ENCODE assay signal across 41 cellular contexts in the genomic region with DNA sequence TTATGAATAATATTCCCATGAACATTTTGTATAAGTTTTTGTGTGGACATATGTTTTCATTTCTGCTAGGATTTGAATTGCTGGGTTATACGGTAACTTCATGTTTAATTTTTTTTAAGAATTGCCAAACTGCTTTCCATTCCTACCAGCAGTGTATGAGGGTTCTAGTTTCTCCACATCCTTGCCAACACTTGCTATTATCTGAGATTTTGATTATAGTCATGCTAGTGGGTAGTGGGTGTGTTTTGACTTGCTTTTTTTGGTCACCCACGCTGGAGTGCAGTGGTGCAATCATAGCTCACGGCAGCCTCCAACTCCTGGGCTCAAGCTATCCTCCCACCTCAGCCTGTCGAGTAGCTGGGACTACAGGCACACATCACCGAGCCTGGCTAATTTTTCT. TPM values are rescaled to one million over a fixed set of nuclear protein-coding genes. Genes with fewer than 3 reads are reported as not detected.
"Had no signal": no experiment of that assay in that cellular context is flagged by ENCODE, and none has a peak within 500 bp of the region (broad histone marks: within the 10 kb centered on the region; RNA-seq: fewer than 3 reads in every experiment).

No MANE protein-coding gene starts in this region.

- H3K27me3 Mint-ChIP-seq: activated CD4-positive, alpha-beta memory T cell treated with anti-CD3 and anti-CD28 coated beads, Interleukin-2, amount 10 ng/mL, durations not matched to agents 7 days and 5 days; activated CD4-positive, alpha-beta T cell treated with anti-CD3 and anti-CD28 coated beads for 36 hours; activated CD4-positive, alpha-beta T cell treated with anti-CD3 and anti-CD28 coated beads, Interleukin-2, amount 10 ng/mL, durations not matched to agents 7 days and 5 days; activated CD8-positive, alpha-beta memory T cell treated with anti-CD3 and anti-CD28 coated beads, Interleukin-2, amount 10 ng/mL, durations not matched to agents 7 days and 5 days; activated naive CD4-positive, alpha-beta T cell treated with anti-CD3 and anti-CD28 coated beads, Interleukin-2, amount 10 ng/mL, durations not matched to agents 7 days and 5 days; activated naive CD4-positive, alpha-beta T cell treated with anti-CD3 and anti-CD28 coated beads, Interleukin-2, amount 50 U/mL, for 24 hours; activated naive CD8-positive, alpha-beta T cell; activated naive CD8-positive, alpha-beta T cell treated with anti-CD3 and anti-CD28 coated beads, Interleukin-2, amount 10 ng/mL, durations not matched to agents 7 days and 5 days; activated naive CD8-positive, alpha-beta T cell treated with anti-CD3 and anti-CD28 coated beads, Interleukin-2, amount 50 U/mL, for 24 hours; activated T-cell treated with anti-CD3 and anti-CD28 coated beads, Interleukin-2, amount 50 U/mL, for 24 hours; central memory CD8-positive, alpha-beta T cell; T-cell had no signal

- H3K27ac Mint-ChIP-seq: activated CD4-positive, alpha-beta memory T cell treated with anti-CD3 and anti-CD28 coated beads, Interleukin-2, amount 10 ng/mL, durations not matched to agents 7 days and 5 days; activated CD4-positive, alpha-beta T cell treated with anti-CD3 and anti-CD28 coated beads for 36 hours; activated CD4-positive, alpha-beta T cell treated with anti-CD3 and anti-CD28 coated beads, Interleukin-2, amount 10 ng/mL, durations not matched to agents 7 days and 5 days; activated CD8-positive, alpha-beta memory T cell treated with anti-CD3 and anti-CD28 coated beads, Interleukin-2, amount 10 ng/mL, durations not matched to agents 7 days and 5 days; activated CD8-positive, alpha-beta T cell treated with anti-CD3 and anti-CD28 coated beads, Interleukin-2, amount 10 ng/mL, durations not matched to agents 7 days and 5 days; activated naive CD4-positive, alpha-beta T cell treated with anti-CD3 and anti-CD28 coated beads, Interleukin-2, amount 10 ng/mL, durations not matched to agents 7 days and 5 days; activated naive CD4-positive, alpha-beta T cell treated with anti-CD3 and anti-CD28 coated beads, Interleukin-2, amount 50 U/mL, for 24 hours; activated naive CD8-positive, alpha-beta T cell; activated naive CD8-positive, alpha-beta T cell treated with anti-CD3 and anti-CD28 coated beads, Interleukin-2, amount 10 ng/mL, durations not matched to agents 7 days and 5 days; activated naive CD8-positive, alpha-beta T cell treated with anti-CD3 and anti-CD28 coated beads, Interleukin-2, amount 50 U/mL, for 24 hours; activated T-cell treated with anti-CD3 and anti-CD28 coated beads, Interleukin-2, amount 50 U/mL, for 24 hours; activated T-helper 2 cell treated with anti-CD3 and anti-CD28 coated beads, Interferon-gamma antibody, Interleukin-2, Interleukin-4, amounts not matched to agents 10 μg/mL and 5 μg/mL and 100 μg/mL, durations not matched to agents 14 hours and 24 hours and 36 hours; WTC11 had no signal

- DNase-seq: activated CD4-positive, alpha-beta memory T cell treated with anti-CD3 and anti-CD28 coated beads, Interleukin-2, amount 10 ng/mL, durations not matched to agents 7 days and 5 days; activated CD4-positive, alpha-beta T cell treated with anti-CD3 and anti-CD28 coated beads for 1 hour; activated CD4-positive, alpha-beta T cell treated with anti-CD3 and anti-CD28 coated beads for 36 hours; activated CD4-positive, alpha-beta T cell treated with anti-CD3 and anti-CD28 coated beads for 48 hours; activated CD4-positive, alpha-beta T cell treated with anti-CD3 and anti-CD28 coated beads, Interleukin-2, amount 10 ng/mL, durations not matched to agents 7 days and 5 days; activated CD4-positive, alpha-beta T cell treated with anti-CD3 and anti-CD28 coated beads, Interleukin-2, amount 50 U/mL, for 48 hours; activated CD4-positive, CD25-positive, alpha-beta regulatory T cell; activated CD8-positive, alpha-beta memory T cell treated with anti-CD3 and anti-CD28 coated beads for 24 hours; activated CD8-positive, alpha-beta memory T cell treated with anti-CD3 and anti-CD28 coated beads, Interleukin-2, amount 10 ng/mL, durations not matched to agents 7 days and 5 days; activated CD8-positive, alpha-beta memory T cell treated with anti-CD3 and anti-CD28 coated beads, Interleukin-2, amount 50 U/mL, for 48 hours; activated CD8-positive, alpha-beta T cell treated with anti-CD3 and anti-CD28 coated beads, Interleukin-2, amount 10 ng/mL, durations not matched to agents 7 days and 5 days; activated effector memory CD4-positive, alpha-beta T cell treated with Interleukin-2 at 50 U/mL for 16 hours; activated gamma-delta T cell; activated naive CD4-positive, alpha-beta T cell treated with anti-CD3 and anti-CD28 coated beads, Interleukin-2, amount 10 ng/mL, durations not matched to agents 7 days and 5 days; activated naive CD4-positive, alpha-beta T cell treated with Interleukin-2 at 50 U/mL for 16 hours; activated naive CD8-positive, alpha-beta T cell treated with anti-CD3 and anti-CD28 coated beads, Interleukin-2, amount 10 ng/mL, durations not matched to agents 7 days and 5 days; activated naive CD8-positive, alpha-beta T cell treated with anti-CD3 and anti-CD28 coated beads, Interleukin-2, amount 50 U/mL, for 24 hours; activated T-cell treated with anti-CD3 and anti-CD28 coated beads, Interleukin-2, amount 50 U/mL, for 24 hours; activated T-cell treated with anti-CD3 and anti-CD28 coated beads, Interleukin-2, amount 50 U/mL, for 48 hours; amygdala; anterior cingulate cortex; caudate nucleus; cerebellar nuclear complex; T-cell; T-helper 2 cell; T-helper 9 cell; WERI-Rb-1 had no signal

- H3K4me3 Mint-ChIP-seq: activated CD4-positive, alpha-beta memory T cell treated with anti-CD3 and anti-CD28 coated beads, Interleukin-2, amount 10 ng/mL, durations not matched to agents 7 days and 5 days; activated CD4-positive, alpha-beta T cell treated with anti-CD3 and anti-CD28 coated beads for 36 hours; activated CD4-positive, alpha-beta T cell treated with anti-CD3 and anti-CD28 coated beads, Interleukin-2, amount 10 ng/mL, durations not matched to agents 7 days and 5 days; activated CD8-positive, alpha-beta memory T cell treated with anti-CD3 and anti-CD28 coated beads, Interleukin-2, amount 10 ng/mL, durations not matched to agents 7 days and 5 days; activated CD8-positive, alpha-beta T cell treated with anti-CD3 and anti-CD28 coated beads, Interleukin-2, amount 10 ng/mL, durations not matched to agents 7 days and 5 days; activated naive CD4-positive, alpha-beta T cell treated with anti-CD3 and anti-CD28 coated beads, Interleukin-2, amount 10 ng/mL, durations not matched to agents 7 days and 5 days; activated naive CD4-positive, alpha-beta T cell treated with anti-CD3 and anti-CD28 coated beads, Interleukin-2, amount 50 U/mL, for 24 hours; activated naive CD8-positive, alpha-beta T cell; activated naive CD8-positive, alpha-beta T cell treated with anti-CD3 and anti-CD28 coated beads, Interleukin-2, amount 10 ng/mL, durations not matched to agents 7 days and 5 days; activated naive CD8-positive, alpha-beta T cell treated with anti-CD3 and anti-CD28 coated beads, Interleukin-2, amount 50 U/mL, for 24 hours; activated T-cell treated with anti-CD3 and anti-CD28 coated beads, Interleukin-2, amount 50 U/mL, for 24 hours; central memory CD8-positive, alpha-beta T cell; T-cell; T-helper 2 cell treated with Interferon-gamma antibody and Interleukin-4, amounts not matched to agents 5 μg/mL and 100 μg/mL, for 36 hours; WTC11 had no signal

- H3K27ac ChIP-seq: cardiac muscle cell, WERI-Rb-1 had no signal

- H3K9me3 ChIP-seq: ascending aorta had no signal

- H3K27me3 ChIP-seq: ascending aorta, cardiac muscle cell had no signal

- H3K4me3 ChIP-seq: ascending aorta, cardiac muscle cell had no signal

- H3K36me3 Mint-ChIP-seq: activated naive CD4-positive, alpha-beta T cell treated with anti-CD3 and anti-CD28 coated beads, Interleukin-2, amount 50 U/mL, for 24 hours; activated naive CD8-positive, alpha-beta T cell; activated naive CD8-positive, alpha-beta T cell treated with anti-CD3 and anti-CD28 coated beads, Interleukin-2, amount 10 ng/mL, durations not matched to agents 7 days and 5 days; brain; T-cell; WTC11 had no signal

- ATAC-seq: activated CD4-positive, alpha-beta T cell treated with anti-CD3 and anti-CD28 coated beads for 36 hours; activated CD4-positive, CD25-positive, alpha-beta regulatory T cell treated with anti-CD3 and anti-CD28 coated beads, Interleukin-2, amount 50 U/mL, for 24 hours; activated CD8-positive, alpha-beta memory T cell treated with anti-CD3 and anti-CD28 coated beads, Interleukin-2, amount 10 ng/mL, durations not matched to agents 7 days and 5 days; activated CD8-positive, alpha-beta T cell treated with anti-CD3 and anti-CD28 coated beads, Interleukin-2, amount 10 ng/mL, durations not matched to agents 7 days and 5 days; activated naive CD8-positive, alpha-beta T cell treated with anti-CD3 and anti-CD28 coated beads, Interleukin-2, amount 50 U/mL, for 24 hours; T-cell; WTC11 had no signal

- FAIRE-seq: bronchial epithelial cell, TTC549 had no signal

- H3K36me3 ChIP-seq: ascending aorta, cardiac muscle cell had no signal

- H3K9me3 Mint-ChIP-seq: activated CD4-positive, alpha-beta memory T cell treated with anti-CD3 and anti-CD28 coated beads, Interleukin-2, amount 10 ng/mL, durations not matched to agents 7 days and 5 days; activated CD4-positive, alpha-beta T cell treated with anti-CD3 and anti-CD28 coated beads, Interleukin-2, amount 10 ng/mL, durations not matched to agents 7 days and 5 days; activated naive CD4-positive, alpha-beta T cell treated with anti-CD3 and anti-CD28 coated beads, Interleukin-2, amount 10 ng/mL, durations not matched to agents 7 days and 5 days; activated naive CD4-positive, alpha-beta T cell treated with anti-CD3 and anti-CD28 coated beads, Interleukin-2, amount 50 U/mL, for 24 hours; activated naive CD8-positive, alpha-beta T cell treated with anti-CD3 and anti-CD28 coated beads, Interleukin-2, amount 50 U/mL, for 24 hours; activated T-cell treated with anti-CD3 and anti-CD28 coated beads, Interleukin-2, amount 50 U/mL, for 24 hours; activated T-helper 2 cell treated with anti-CD3 and anti-CD28 coated beads, Interferon-gamma antibody, Interleukin-2, Interleukin-4, amounts not matched to agents 10 μg/mL and 5 μg/mL and 100 μg/mL, durations not matched to agents 14 hours and 24 hours and 36 hours; central memory CD8-positive, alpha-beta T cell; T-cell; T-helper 2 cell treated with Interferon-gamma antibody and Interleukin-4, amounts not matched to agents 5 μg/mL and 100 μg/mL, for 36 hours had no signal

RNA-seq across cellular contexts. Expression of a gene that starts 40.8 kb away (rescaled TPM):
- total RNA-seq: activated CD4-positive, alpha-beta memory T cell treated with anti-CD3 and anti-CD28 coated beads, Interleukin-2, amount 10 ng/mL, durations not matched to agents 7 days and 5 days; ascending aorta; bronchial epithelial cell; chondrocyte had no signal
- polyA plus RNA-seq: adipose tissue, cardiac muscle cell had no signal
